16 cellular contexts compared by ENCODE assay signal in the genomic region with DNA sequence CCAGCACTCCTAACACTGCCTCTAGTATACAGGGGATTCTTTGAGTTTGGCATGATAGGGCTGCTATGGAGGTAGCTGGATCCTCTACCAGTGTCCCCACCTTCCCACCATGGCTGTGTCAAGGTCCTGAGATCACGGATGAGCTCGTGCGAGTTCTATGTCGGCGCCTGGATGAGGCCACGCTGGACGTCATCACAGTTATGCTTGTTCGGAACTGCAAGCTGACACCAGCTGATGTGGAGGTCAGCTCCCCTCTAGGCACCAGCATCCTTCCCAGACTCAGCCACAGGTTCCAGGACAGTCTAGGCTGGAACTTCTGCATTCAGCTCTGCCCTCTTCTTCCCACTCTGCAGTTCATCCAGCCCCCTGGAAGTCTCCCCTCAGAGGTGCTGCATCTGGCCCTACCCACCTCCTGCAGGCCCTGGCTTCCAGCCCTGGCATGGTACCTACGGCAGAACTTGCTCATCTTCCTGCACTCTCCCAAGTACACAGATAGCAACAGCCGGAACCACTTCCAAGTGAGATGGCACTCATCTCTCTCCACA.
"Had no signal": no experiment of that assay in that cellular context is flagged by ENCODE, and none has a peak within 500 bp of the region (broad histone marks: within the 10 kb centered on the region; RNA-seq: fewer than 3 reads in every experiment).

No MANE protein-coding gene starts in this region.

- H3K4me3 ChIP-seq: dorsolateral prefrontal cortex, hepatocyte, lower lobe of right lung, suprapubic skin had no signal

- H3K9me3 ChIP-seq: lower lobe of right lung, SK-N-SH, suprapubic skin had no signal

- H3K27ac Mint-ChIP-seq: activated T-helper 2 cell treated with anti-CD3 and anti-CD28 coated beads, Interferon-gamma antibody, Interleukin-2, Interleukin-4, amounts not matched to agents 10 μg/mL and 5 μg/mL and 100 μg/mL, durations not matched to agents 14 hours and 24 hours and 36 hours; stimulated activated naive CD8-positive, alpha-beta T cell treated with anti-CD3 and anti-CD28 coated beads, Interleukin-15, Interleukin-2, amounts not matched to agents 100 ng/mL and 50 ng/mL, for 24 hours; WTC11 had no signal

- H3K27ac ChIP-seq: foreskin keratinocyte, hepatocyte, lower lobe of right lung, suprapubic skin had no signal

- DNase-seq: activated CD8-positive, alpha-beta memory T cell treated with anti-CD3 and anti-CD28 coated beads for 24 hours; amniotic stem cell; foreskin keratinocyte; lower lobe of right lung; natural killer cell; SK-N-SH; stimulated activated CD4-positive, alpha-beta T cell treated with anti-CD3 and anti-CD28 coated beads, Interleukin-12 subunit alpha, Interleukin-12 subunit beta, amount 100 ng/mL, for 4 hours; stimulated activated CD4-positive, alpha-beta T cell treated with anti-CD3 and anti-CD28 coated beads, Interleukin-1b, Interleukin-23, amount 100 ng/mL, for 48 hours had no signal

- H3K9me3 Mint-ChIP-seq: activated T-helper 2 cell treated with anti-CD3 and anti-CD28 coated beads, Interferon-gamma antibody, Interleukin-2, Interleukin-4, amounts not matched to agents 10 μg/mL and 5 μg/mL and 100 μg/mL, durations not matched to agents 14 hours and 24 hours and 36 hours; natural killer cell; stimulated activated naive CD8-positive, alpha-beta T cell treated with anti-CD3 and anti-CD28 coated beads, Interleukin-15, Interleukin-2, amounts not matched to agents 100 ng/mL and 50 ng/mL, for 24 hours; type B pancreatic cell; WTC11 had no signal

- H3K27me3 ChIP-seq: dorsolateral prefrontal cortex, foreskin keratinocyte, hepatocyte, suprapubic skin had no signal

- H3K4me3 Mint-ChIP-seq: activated naive CD8-positive, alpha-beta T cell; natural killer cell; stimulated activated naive CD8-positive, alpha-beta T cell treated with anti-CD3 and anti-CD28 coated beads, Interleukin-15, Interleukin-2, amounts not matched to agents 100 ng/mL and 50 ng/mL, for 24 hours; type B pancreatic cell; WTC11 had no signal

- H3K36me3 Mint-ChIP-seq: activated naive CD8-positive, alpha-beta T cell; natural killer cell had no signal

- H3K4me1 ChIP-seq: foreskin keratinocyte had no signal

- H3K27me3 Mint-ChIP-seq: activated naive CD8-positive, alpha-beta T cell; stimulated activated naive CD8-positive, alpha-beta T cell treated with anti-CD3 and anti-CD28 coated beads, Interleukin-15, Interleukin-2, amounts not matched to agents 100 ng/mL and 50 ng/mL, for 24 hours; type B pancreatic cell had no signal

- H3K4me1 Mint-ChIP-seq: natural killer cell had no signal
